In genomic region chrX:103805860-103806259, GRCh38 we compare ENCODE assay signal across 10 cellular contexts. TPM values are rescaled to one million over a fixed set of nuclear protein-coding genes. Genes with fewer than 3 reads are reported as not detected.
"Had no signal": no experiment of that assay in that cellular context is flagged by ENCODE, and none has a peak within 500 bp of the region (broad histone marks: within the 10 kb centered on the region; RNA-seq: fewer than 3 reads in every experiment).

No MANE protein-coding gene starts in this region.

- DNase-seq: GM23248, GOT3, H7, HFFc6, KBM-7 had no signal

- H3K4me1 ChIP-seq: HAP-1 had no signal

- H3K36me3 ChIP-seq: HAP-1 had no signal

- H2AFZ ChIP-seq: GM23248 had no signal

- H3K27ac ChIP-seq: GM23248 had no signal

- H3K9ac ChIP-seq: GM23248 had no signal

- H3K4me3 ChIP-seq: GM23248, HAP-1 had no signal

- ATAC-seq: HCT116 had no signal

- H3K9me3 ChIP-seq: HAP-1 had no signal

- FAIRE-seq: HTR-8/SVneo had no signal

RNA-seq across cellular contexts. Expression of gene RAB9B, which starts 26.2 kb away (rescaled TPM):
- total RNA-seq: HT-29 had no signal

RNA-seq across cellular contexts. Expression of gene PLP1, which starts 29.2 kb away (rescaled TPM):
- total RNA-seq: HT-29 had no signal
- polyA plus RNA-seq: IgD-negative memory B cell had no signal
